In the genomic region with DNA sequence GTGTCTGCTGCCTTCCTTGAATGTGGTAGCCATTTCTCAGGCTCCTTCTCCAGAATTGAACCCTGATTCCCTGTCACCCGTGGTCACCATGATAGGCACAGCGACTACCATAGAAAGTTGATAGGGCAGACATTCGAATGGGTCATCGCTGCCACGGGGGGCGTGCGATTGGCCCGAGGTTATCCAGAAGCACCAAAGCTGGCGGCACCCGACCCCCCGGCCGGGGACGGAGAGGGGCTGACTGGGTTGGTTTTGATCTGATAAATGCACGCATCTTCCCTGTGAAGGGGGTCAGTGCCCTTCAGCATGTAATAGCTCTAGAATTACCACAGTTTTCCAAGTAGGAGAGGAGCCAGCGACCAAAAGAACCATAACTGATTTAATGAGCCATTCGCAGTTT, we compare ENCODE assay signal across 22 cellular contexts.
A peak's percentile ranks its signal among the peaks of the same experiment; 100 is the strongest.
DNase-seq lines count a peak whose midpoint lies in the region; ATAC-seq and TF ChIP-seq lines count a peak whose summit lies in the region.
"Had no signal": no experiment of that assay in that cellular context is flagged by ENCODE, and none has a peak within 500 bp of the region (broad histone marks: within the 10 kb centered on the region; RNA-seq: fewer than 3 reads in every experiment).

No MANE protein-coding gene starts in this region.

- no peak for ATAC-seq in HG02885 (IDR thresholded peaks at IDR 0.05; ENCODE audit: poor library complexity, unreplicated experiment)
- ATAC-seq: GM12878, HepG2 had no signal

- H3K27me3 ChIP-seq in H7 (ENCODE audit: control insufficient read depth, insufficient read depth, low read length) (no peaks in the 10 kb centered on the region), osteoblast (ENCODE audit: insufficient read depth, low read length) (peaks cover 3% of the 10 kb centered on the region)
- H3K27me3 ChIP-seq: BE2C had no signal

- H3K36me3 ChIP-seq in H7 (replicated peaks; ENCODE audit: control insufficient read depth, insufficient read depth, low read length) (no peaks in the 10 kb centered on the region), osteoblast (ENCODE audit: insufficient read depth, low read length) (no peaks in the 10 kb centered on the region)
- H3K36me3 ChIP-seq: BE2C had no signal

- H3K4me3 ChIP-seq in H7 (ENCODE audit: insufficient read depth, low read depth, low read length) (no peak overlapping the region), osteoblast (ENCODE audit: insufficient read depth, low read length) (no peak overlapping the region)
- H3K4me3 ChIP-seq: GM12878 had no signal

- no peak overlapping the region for H3K27ac ChIP-seq in osteoblast (ENCODE audit: low read depth, low read length)

- H3K79me2 ChIP-seq in osteoblast (ENCODE audit: insufficient read depth, low read length): no peaks in the 10 kb centered on the region

- no peak overlapping the region for H3K4me2 ChIP-seq in osteoblast (ENCODE audit: insufficient read depth, low read length)

- H3K9me3 ChIP-seq in osteoblast (ENCODE audit: low read depth, low read length): no peaks in the 10 kb centered on the region
- H3K9me3 ChIP-seq: BE2C had no signal

- H3K4me1 ChIP-seq in osteoblast (ENCODE audit: insufficient read depth, low read length): no peaks in the 10 kb centered on the region
- H3K4me1 ChIP-seq: BE2C had no signal

- peak; percentile 36 for DNase-seq in activated effector memory CD4-positive, alpha-beta T cell treated with anti-CD3 and anti-CD28 coated beads, Interleukin-2, amount 50 U/mL, for 16 hours
- DNase-seq in activated effector memory CD4-positive, alpha-beta T cell treated with Interleukin-2 at 50 U/mL for 16 hours: no peak
- DNase-seq in H7: peak; percentile 4
- DNase-seq in osteoblast (ENCODE audit: insufficient read length, low spot score, missing footprints): peak; percentile 18
- no peak for DNase-seq in GM10266 (ENCODE audit: extremely low spot score)
- no peak for DNase-seq in NCI-H82 treated with DMSO at 0.1 percent for 48 hours (lab: John Stamatoyannopoulos, UW; ENCODE audit: unreplicated experiment)
- no peak for DNase-seq in AG08396 (ENCODE audit: low spot score)
- DNase-seq: 8988T; BE2C; C1 segment of cervical spinal cord; CD4-positive, CD25-positive, alpha-beta regulatory T cell; CD8-positive, alpha-beta memory T cell; COR-L47; DMS153; DMS79; GDM1; GOT3; H9; KBM-7 had no signal

- TF ChIP-seq CTCF in osteoblast (IDR thresholded peaks at IDR 0.05; ENCODE audit: extremely low read depth, low read depth, low read length): no peak
- TF ChIP-seq CTCF in GM10266 (IDR thresholded peaks at IDR 0.05; ENCODE audit: control insufficient read depth, insufficient read depth, low read depth, missing control alignments): no peak

- H2AFZ ChIP-seq in osteoblast (ENCODE audit: low read length): no peak overlapping the region

- no peaks in the 10 kb centered on the region for H4K20me1 ChIP-seq in osteoblast (ENCODE audit: insufficient read depth, low read length)

Comparison
In these comparisons a context has a peak if more than half of its experiments do, and no peak if none do; other contexts are left out.
1. DNase-seq: peak in activated effector memory CD4-positive, alpha-beta T cell treated with anti-CD3 and anti-CD28 coated beads, Interleukin-2, amount 50 U/mL, for 16 hours (single experiment), H7 (single experiment) and osteoblast (single experiment); none in activated effector memory CD4-positive, alpha-beta T cell treated with Interleukin-2 at 50 U/mL for 16 hours (single experiment), GM10266 (single experiment), NCI-H82 treated with DMSO at 0.1 percent for 48 hours (single experiment) and AG08396 (single experiment).